ENCODE assay signal across 9 cellular contexts in genomic region chr19:1105217-1105872, GRCh38. TPM values are rescaled to one million over a fixed set of nuclear protein-coding genes. Genes with fewer than 3 reads are reported as not detected.
DNase-seq lines count a peak whose midpoint lies in the region; ATAC-seq, FAIRE-seq and TF ChIP-seq lines count a peak whose summit lies in the region.
"Had no signal": no experiment of that assay in that cellular context is flagged by ENCODE, and none has a peak within 500 bp of the region (broad histone marks: within the 10 kb centered on the region; RNA-seq: fewer than 3 reads in every experiment).

No MANE protein-coding gene starts in this region.

- ATAC-seq in stimulated activated memory B cell treated with anti-CD40 and anti-IgM and Interleukin-4, amounts not matched to agents 10 μg/mL and 1 μg/mL and 100 μg/mL, for 72 hours, result no peak

- DNase-seq in activated T-helper 1 cell treated with anti-CD3 and anti-CD28 coated beads, Interleukin-12 subunit alpha, Interleukin-12 subunit beta, Interleukin-2, Interleukin-4 antibody, amounts not matched to agents 30 ng/mL and 10 ng/mL and 1 ng/mL, durations not matched to agents 14 hours and 24 hours and 36 hours (ENCODE audit: low spot score), result no peak
- no peak for DNase-seq in iPS DF 6.9 (ENCODE audit: low read depth, low spot score)
- DNase-seq in RCC 7860 (ENCODE audit: low spot score), result no peak
- no peak for DNase-seq in GM13977 (ENCODE audit: low spot score)
- no peak for DNase-seq in foreskin melanocyte
- no peak for DNase-seq in G401 (ENCODE audit: low spot score)

- in situ Hi-C loops in GM13977 (cut with MboI; ENCODE audit: low pct_unique_long_range_greater_than_20kb, low sequenced_read_pairs, unreplicated experiment), result no loop called here
- in situ Hi-C loops in G401 (cut with HindIII; ENCODE audit: low sequenced_read_pairs), result no loop called here

- no peaks in the 10 kb centered on the region for H3K9me3 Mint-ChIP-seq in activated T-helper 1 cell treated with anti-CD3 and anti-CD28 coated beads, Interleukin-12 subunit alpha, Interleukin-12 subunit beta, Interleukin-2, Interleukin-4 antibody, amounts not matched to agents 30 ng/mL and 10 ng/mL and 1 ng/mL, durations not matched to agents 14 hours and 24 hours and 36 hours
- H3K9me3 Mint-ChIP-seq in stimulated activated memory B cell treated with anti-CD40 and anti-IgM and Interleukin-4, amounts not matched to agents 10 μg/mL and 1 μg/mL and 100 μg/mL, for 72 hours, result no peaks in the 10 kb centered on the region

- H3K4me1 ChIP-seq in HUES48 (ENCODE audit: control insufficient read depth, insufficient read depth, low read length), result peaks cover 5% of the 10 kb centered on the region; the same call in 1 of the 2 replicates
- peaks cover 2% of the 10 kb centered on the region; the same call in 1 of the 2 replicates for H3K4me1 ChIP-seq in iPS DF 6.9 (ENCODE audit: control insufficient read depth, insufficient read depth, low read length)

- H3K9me3 ChIP-seq in HUES48 (ENCODE audit: control insufficient read depth, insufficient read depth, low read length) (no peaks in the 10 kb centered on the region), iPS DF 6.9 (ENCODE audit: control insufficient read depth, insufficient read depth, low read length) (no peaks in the 10 kb centered on the region)
- H3K9me3 ChIP-seq: mucosa of descending colon had no signal

- peaks cover 17% of the 10 kb centered on the region for H3K4me1 Mint-ChIP-seq in activated T-helper 1 cell treated with anti-CD3 and anti-CD28 coated beads, Interleukin-12 subunit alpha, Interleukin-12 subunit beta, Interleukin-2, Interleukin-4 antibody, amounts not matched to agents 30 ng/mL and 10 ng/mL and 1 ng/mL, durations not matched to agents 14 hours and 24 hours and 36 hours (ENCODE audit: low read depth)
- peaks cover 38% of the 10 kb centered on the region for H3K4me1 Mint-ChIP-seq in stimulated activated memory B cell treated with anti-CD40 and anti-IgM and Interleukin-4, amounts not matched to agents 10 μg/mL and 1 μg/mL and 100 μg/mL, for 72 hours

- FAIRE-seq in RCC 7860 (lab: Jason Lieb, UNC), result no peak

- H3K27ac Mint-ChIP-seq in activated T-helper 1 cell treated with anti-CD3 and anti-CD28 coated beads, Interleukin-12 subunit alpha, Interleukin-12 subunit beta, Interleukin-2, Interleukin-4 antibody, amounts not matched to agents 30 ng/mL and 10 ng/mL and 1 ng/mL, durations not matched to agents 14 hours and 24 hours and 36 hours, result no peak overlapping the region
- peak overlapping the region; percentile 90 for H3K27ac Mint-ChIP-seq in stimulated activated memory B cell treated with anti-CD40 and anti-IgM and Interleukin-4, amounts not matched to agents 10 μg/mL and 1 μg/mL and 100 μg/mL, for 72 hours

- H3K27me3 ChIP-seq in HUES48 (ENCODE audit: control insufficient read depth, insufficient read depth, low read length) (no peaks in the 10 kb centered on the region), iPS DF 6.9 (ENCODE audit: control insufficient read depth, insufficient read depth, low read length) (no peaks in the 10 kb centered on the region)

- peak overlapping the region; percentile 86 for H3K9ac ChIP-seq in HUES48 (ENCODE audit: low read depth, low read length)

- intact Hi-C loops in activated T-helper 1 cell treated with anti-CD3 and anti-CD28 coated beads, Interleukin-12 subunit alpha, Interleukin-12 subunit beta, Interleukin-2, Interleukin-4 antibody, amounts not matched to agents 30 ng/mL and 10 ng/mL and 1 ng/mL, durations not matched to agents 14 hours and 24 hours and 36 hours (cut with micrococcal nuclease), result no loop called here

- no peak for TF ChIP-seq CTCF in GM13977 (IDR thresholded peaks at IDR 0.05; ENCODE audit: extremely low read depth, insufficient read depth, missing control alignments)

- peak overlapping the region; percentile 95 for H3K27ac ChIP-seq in HUES48 (ENCODE audit: low read depth, low read length)
- no peak overlapping the region for H3K27ac ChIP-seq in iPS DF 6.9 (ENCODE audit: low read length)

- H3K36me3 ChIP-seq in HUES48 (ENCODE audit: control insufficient read depth, insufficient read depth, low read length) (peaks cover 29% of the 10 kb centered on the region), iPS DF 6.9 (ENCODE audit: control insufficient read depth, insufficient read depth, low read length) (peaks cover 13% of the 10 kb centered on the region)

- no peaks in the 10 kb centered on the region for H3K27me3 Mint-ChIP-seq in activated T-helper 1 cell treated with anti-CD3 and anti-CD28 coated beads, Interleukin-12 subunit alpha, Interleukin-12 subunit beta, Interleukin-2, Interleukin-4 antibody, amounts not matched to agents 30 ng/mL and 10 ng/mL and 1 ng/mL, durations not matched to agents 14 hours and 24 hours and 36 hours (ENCODE audit: insufficient read depth)
- H3K27me3 Mint-ChIP-seq in stimulated activated memory B cell treated with anti-CD40 and anti-IgM and Interleukin-4, amounts not matched to agents 10 μg/mL and 1 μg/mL and 100 μg/mL, for 72 hours, result no peaks in the 10 kb centered on the region

- peaks cover 7% of the 10 kb centered on the region for H3K36me3 Mint-ChIP-seq in activated T-helper 1 cell treated with anti-CD3 and anti-CD28 coated beads, Interleukin-12 subunit alpha, Interleukin-12 subunit beta, Interleukin-2, Interleukin-4 antibody, amounts not matched to agents 30 ng/mL and 10 ng/mL and 1 ng/mL, durations not matched to agents 14 hours and 24 hours and 36 hours (ENCODE audit: low read depth)
- H3K36me3 Mint-ChIP-seq in stimulated activated memory B cell treated with anti-CD40 and anti-IgM and Interleukin-4, amounts not matched to agents 10 μg/mL and 1 μg/mL and 100 μg/mL, for 72 hours, result peaks cover 11% of the 10 kb centered on the region

- H3K4me3 ChIP-seq in HUES48 (ENCODE audit: low read depth, low read length) (peak overlapping the region; percentile 87), iPS DF 6.9 (ENCODE audit: low read length) (peak overlapping the region; percentile 92; the same call in 1 of the 2 replicates)

- H3K4me3 Mint-ChIP-seq in activated T-helper 1 cell treated with anti-CD3 and anti-CD28 coated beads, Interleukin-12 subunit alpha, Interleukin-12 subunit beta, Interleukin-2, Interleukin-4 antibody, amounts not matched to agents 30 ng/mL and 10 ng/mL and 1 ng/mL, durations not matched to agents 14 hours and 24 hours and 36 hours, result peak overlapping the region; percentile 80
- H3K4me3 Mint-ChIP-seq in stimulated activated memory B cell treated with anti-CD40 and anti-IgM and Interleukin-4, amounts not matched to agents 10 μg/mL and 1 μg/mL and 100 μg/mL, for 72 hours, result peak overlapping the region; percentile 83

- no CpG with 5 or more reads among the region's 49 CpGs for WGBS in iPS DF 6.9 (ENCODE audit: insufficient coverage, insufficient read length)

RNA-seq across cellular contexts. Expression of gene GPX4, which starts 1.6 kb away (rescaled TPM):
- total RNA-seq in activated T-helper 1 cell treated with anti-CD3 and anti-CD28 coated beads, Interleukin-12 subunit alpha, Interleukin-12 subunit beta, Interleukin-2, Interleukin-4 antibody, amounts not matched to agents 30 ng/mL and 10 ng/mL and 1 ng/mL, durations not matched to agents 14 hours and 24 hours and 36 hours, result 236 and 241 TPM in 2 replicates
- total RNA-seq in G401 (2014; rRNA removed; shearing (Covaris generic)), result 593 and 784 TPM in 2 replicates

RNA-seq across cellular contexts. Expression of gene POLR2E, which starts 10.2 kb away (rescaled TPM):
- total RNA-seq in activated T-helper 1 cell treated with anti-CD3 and anti-CD28 coated beads, Interleukin-12 subunit alpha, Interleukin-12 subunit beta, Interleukin-2, Interleukin-4 antibody, amounts not matched to agents 30 ng/mL and 10 ng/mL and 1 ng/mL, durations not matched to agents 14 hours and 24 hours and 36 hours, result 265 and 282 TPM in 2 replicates
- total RNA-seq in G401 (2014; rRNA removed; shearing (Covaris generic)), result 326 and 355 TPM in 2 replicates

RNA-seq across cellular contexts. Expression of gene ARHGAP45, which starts 38.4 kb away (rescaled TPM):
- 201 and 202 TPM in 2 replicates for total RNA-seq in activated T-helper 1 cell treated with anti-CD3 and anti-CD28 coated beads, Interleukin-12 subunit alpha, Interleukin-12 subunit beta, Interleukin-2, Interleukin-4 antibody, amounts not matched to agents 30 ng/mL and 10 ng/mL and 1 ng/mL, durations not matched to agents 14 hours and 24 hours and 36 hours
- 126 and 134 TPM in 2 replicates for total RNA-seq in G401 (2014; rRNA removed; shearing (Covaris generic))
